Comparison of ENCODE assay signal across 26 cellular contexts in genomic region chr4:56512166-56512565, GRCh38. TPM values are rescaled to one million over a fixed set of nuclear protein-coding genes. Genes with fewer than 3 reads are reported as not detected.
A peak's percentile ranks its signal among the peaks of the same experiment; 100 is the strongest.
DNase-seq lines count a peak whose midpoint lies in the region; ATAC-seq, FAIRE-seq and TF ChIP-seq lines count a peak whose summit lies in the region.
"Had no signal": no experiment of that assay in that cellular context is flagged by ENCODE, and none has a peak within 500 bp of the region (broad histone marks: within the 10 kb centered on the region; RNA-seq: fewer than 3 reads in every experiment).

No MANE protein-coding gene starts in this region.

- DNase-seq in AG10803 (ENCODE audit: low read depth) (peak; percentile 16), IMR-90 (peak; percentile 45), myocyte (ENCODE audit: low read depth) (peak; percentile 28), natural killer cell (no peak), GM19239 (ENCODE audit: insufficient read length, low spot score) (no peak), NCI-H1092 treated with DMSO at 0.1 percent for 48 hours (lab: John Stamatoyannopoulos, UW) (no peak), PC-9 (no peak)
- DNase-seq: activated CD4-positive, alpha-beta T cell treated with anti-CD3 and anti-CD28 coated beads for 36 hours; activated CD8-positive, alpha-beta memory T cell treated with anti-CD3 and anti-CD28 coated beads for 24 hours; activated naive CD4-positive, alpha-beta T cell; activated T-cell treated with anti-CD3 and anti-CD28 coated beads, Interleukin-2, amount 50 U/mL, for 4 hours; KG1; lower lobe of right lung; NCI-H2029; NCI-H446; OCI-M1; right cardiac atrium; SHP77 treated with DMSO at 0.1 percent for 48 hours; stimulated activated CD4-positive, alpha-beta T cell treated with anti-CD3 and anti-CD28 coated beads, Interleukin-15, amount 100 ng/mL, for 24 hours; trophoblast cell had no signal

- H3K9me3 ChIP-seq in IMR-90 (ENCODE audit: control insufficient read depth, insufficient read depth, low read length) (no peaks in the 10 kb centered on the region), PC-9 (ENCODE audit: insufficient read depth, low read depth) (no peaks in the 10 kb centered on the region)
- H3K9me3 ChIP-seq: A549, lower lobe of right lung had no signal

- no peaks in the 10 kb centered on the region for H3K79me1 ChIP-seq in IMR-90 (ENCODE audit: low read depth in 1 of 2, low read length in 2 of 2)

- H3K36me3 Mint-ChIP-seq in natural killer cell, result no peaks in the 10 kb centered on the region
- H3K36me3 Mint-ChIP-seq: CD14-positive monocyte had no signal

- H3K18ac ChIP-seq in IMR-90 (ENCODE audit: low read depth, low read length), result no peak overlapping the region

- no peaks in the 10 kb centered on the region for H3K36me3 ChIP-seq in IMR-90 (ENCODE audit: control insufficient read depth, insufficient read depth, low read length)
- H3K36me3 ChIP-seq in PC-9 (ENCODE audit: low read depth), result no peaks in the 10 kb centered on the region
- H3K36me3 ChIP-seq: cardiac muscle cell, lower lobe of right lung had no signal

- H3K4me2 ChIP-seq in IMR-90 (ENCODE audit: low read depth, low read length), result no peak overlapping the region
- H3K4me2 ChIP-seq in PC-9, result no peak overlapping the region
- H3K4me2 ChIP-seq: A549 had no signal

- H3K27ac Mint-ChIP-seq in natural killer cell, result no peak overlapping the region
- H3K27ac Mint-ChIP-seq: activated CD4-positive, alpha-beta T cell treated with anti-CD3 and anti-CD28 coated beads for 36 hours; CD14-positive monocyte had no signal

- no peak overlapping the region for H2AK5ac ChIP-seq in IMR-90 (ENCODE audit: low read depth, low read length)

- POLR2A ChIA-PET in IMR-90 (lab: Charles Lee; ENCODE audit: unreplicated experiment), result no interaction called here
- POLR2A ChIA-PET in PC-9 (lab: Charles Lee; ENCODE audit: unreplicated experiment), result interaction anchor here (0.6 kb wide), 1 partner anchor 61 kb away, joined by 3 read pairs; no protein-coding TSS in a partner anchor

- H3K9ac ChIP-seq in IMR-90 (ENCODE audit: low read depth, low read length), result no peak overlapping the region

- H2AK9ac ChIP-seq in IMR-90 (replicated peaks; ENCODE audit: low read depth, low read length, poor library complexity), result no peak overlapping the region

- intact Hi-C loops in IMR-90 (cut with micrococcal nuclease) (no loop called here), natural killer cell (cut with micrococcal nuclease) (no loop called here), PC-9 (cut with micrococcal nuclease; ENCODE audit: unreplicated experiment) (no loop called here)

- TF ChIP-seq POLR2A in IMR-90 (IDR thresholded peaks at IDR 0.05; ENCODE audit: low read depth, low read length), result no peak

- H3K9me1 ChIP-seq in IMR-90 (ENCODE audit: insufficient read depth, low read length), result no peaks in the 10 kb centered on the region

- no peaks in the 10 kb centered on the region for H3K9me3 Mint-ChIP-seq in natural killer cell
- H3K9me3 Mint-ChIP-seq: activated T-cell treated with anti-CD3 and anti-CD28 coated beads, Interleukin-2, amount 50 U/mL, for 4 hours had no signal

- no peaks in the 10 kb centered on the region for H3K9me2 ChIP-seq in PC-9 (ENCODE audit: insufficient read depth)

- H2BK120ac ChIP-seq in IMR-90 (ENCODE audit: low read depth, low read length), result no peak overlapping the region

- dilution Hi-C loops in IMR-90 (cut with HindIII; ENCODE audit: low sequenced_read_pairs, unreplicated experiment), result no loop called here

- no peak overlapping the region for H3K27ac ChIP-seq in IMR-90 (ENCODE audit: insufficient read depth, low read length)
- no peak overlapping the region for H3K27ac ChIP-seq in PC-9
- H3K27ac ChIP-seq: A549, lower lobe of right lung had no signal

- H3K4me3 ChIP-seq in AG10803 (ENCODE audit: low read length), result no peak overlapping the region
- no peak overlapping the region for H3K4me3 ChIP-seq in IMR-90 (ENCODE audit: insufficient read depth, low read depth, low read length)
- H3K4me3 ChIP-seq in PC-9, result no peak overlapping the region
- H3K4me3 ChIP-seq: A549, cardiac muscle cell, lower lobe of right lung had no signal

- no peak for FAIRE-seq in GM19239 (lab: Jason Lieb, UNC)
- FAIRE-seq: A549, frontal cortex, TTC549 had no signal

- H2BK20ac ChIP-seq in IMR-90 (ENCODE audit: low read depth, low read length), result no peak overlapping the region

- H4K5ac ChIP-seq in IMR-90 (ENCODE audit: low read depth, low read length), result no peak overlapping the region

- H3K14ac ChIP-seq in IMR-90 (replicated peaks; ENCODE audit: low read depth, low read length), result no peak overlapping the region

- no peak overlapping the region for H4K8ac ChIP-seq in IMR-90 (ENCODE audit: low read depth in 2 of 2, low read length in 2 of 2)

- peaks cover 5% of the 10 kb centered on the region in 2 donors for H3K4me1 Mint-ChIP-seq in natural killer cell
- H3K4me1 Mint-ChIP-seq: activated CD4-positive, alpha-beta T cell treated with anti-CD3 and anti-CD28 coated beads for 36 hours had no signal

- H4K20me1 ChIP-seq in IMR-90 (ENCODE audit: insufficient read depth, low read length) (no peaks in the 10 kb centered on the region), PC-9 (ENCODE audit: insufficient read depth) (no peaks in the 10 kb centered on the region)

- no peaks in the 10 kb centered on the region for H3F3A ChIP-seq in PC-9 (ENCODE audit: insufficient read depth, low read depth)

- BruUV-seq in IMR-90 (replicated peaks; lab: Mats Ljungman, UMichigan), result no TSS peak
- BruUV-seq in PC-9 (replicated peaks; lab: Mats Ljungman, UMichigan), result no TSS peak

- H2BK15ac ChIP-seq in IMR-90 (ENCODE audit: low read depth, low read length), result no peak overlapping the region

- no peak for TF ChIP-seq RAD21 in IMR-90 (IDR thresholded peaks at IDR 0.05; ENCODE audit: low read length)

- H3K23ac ChIP-seq in IMR-90 (ENCODE audit: low read depth, low read length), result no peak overlapping the region

- no CpG with 5 or more reads among the region's 1 CpG for WGBS in IMR-90 (ENCODE audit: extremely low coverage in 2 of 2, insufficient read length in 1 of 2), 2 experiments

- in situ Hi-C loops in IMR-90 (cut with MboI; ENCODE audit: low sequenced_read_pairs), result no loop called here

- ATAC-seq in IMR-90 (ENCODE audit: low read depth), result peak; percentile 76
- peak; percentile 81 for ATAC-seq in esophagus mucosa
- no peak for ATAC-seq in natural killer cell
- ATAC-seq: A549; activated CD4-positive, alpha-beta T cell treated with anti-CD3 and anti-CD28 coated beads for 36 hours; activated T-cell treated with anti-CD3 and anti-CD28 coated beads, Interleukin-2, amount 50 U/mL, for 4 hours; lower lobe of right lung; right cardiac atrium had no signal

- H3K4ac ChIP-seq in IMR-90 (ENCODE audit: low read depth, low read length), result no peak overlapping the region

- H2BK5ac ChIP-seq in IMR-90 (ENCODE audit: low read depth, low read length, poor library complexity, severe bottlenecking), result no peak overlapping the region

- H3K79me2 ChIP-seq in PC-9 (ENCODE audit: low read depth), result no peaks in the 10 kb centered on the region

- H3K27me3 Mint-ChIP-seq in natural killer cell (ENCODE audit: low read depth in 2 of 2), result peaks cover 7 to 9% of the 10 kb centered on the region in 2 donors

- no peak overlapping the region for H3K4me3 Mint-ChIP-seq in natural killer cell
- H3K4me3 Mint-ChIP-seq: activated CD4-positive, alpha-beta T cell treated with anti-CD3 and anti-CD28 coated beads for 36 hours; activated T-cell treated with anti-CD3 and anti-CD28 coated beads, Interleukin-2, amount 50 U/mL, for 4 hours; CD14-positive monocyte had no signal

- no peak for TF ChIP-seq CTCF in AG10803 (conservative IDR thresholded peaks at IDR 0.05; ENCODE audit: low read length)
- no peak for TF ChIP-seq CTCF in IMR-90 (conservative IDR thresholded peaks at IDR 0.05; ENCODE audit: low read depth, low read length)
- no peak for TF ChIP-seq CTCF in natural killer cell (IDR thresholded peaks at IDR 0.05)
- TF ChIP-seq CTCF in PC-9 (conservative IDR thresholded peaks at IDR 0.05), result no peak

- no peaks in the 10 kb centered on the region for H3K4me1 ChIP-seq in IMR-90 (ENCODE audit: control insufficient read depth, insufficient read depth, low read length)
- no peaks in the 10 kb centered on the region for H3K4me1 ChIP-seq in PC-9 (replicated peaks; ENCODE audit: insufficient read depth)
- H3K4me1 ChIP-seq: A549, lower lobe of right lung had no signal

- CTCF ChIA-PET in IMR-90 (lab: Yijun Ruan, JAX) (no interaction called here), PC-9 (lab: Charles Lee) (no interaction called here)

- H2AFZ ChIP-seq in IMR-90 (replicated peaks; ENCODE audit: low read length, poor library complexity) (no peak overlapping the region), PC-9 (no peak overlapping the region)

- no peak overlapping the region for H3K56ac ChIP-seq in IMR-90 (ENCODE audit: extremely low read depth, insufficient read depth, low read length)

- H3K27me3 ChIP-seq in IMR-90 (ENCODE audit: control insufficient read depth, insufficient read depth, low read length), result no peaks in the 10 kb centered on the region
- H3K27me3 ChIP-seq in PC-9 (ENCODE audit: insufficient read depth, low read depth), result no peaks in the 10 kb centered on the region
- H3K27me3 ChIP-seq: cardiac muscle cell had no signal

- H4K91ac ChIP-seq in IMR-90 (ENCODE audit: insufficient read depth, low read depth, low read length), result no peak overlapping the region

TF ChIP-seq in IMR-90, 13 proteins besides CTCF, POLR2A, EP300 and RAD21 (continues in another document):
- no peak for TF ChIP-seq MAZ (IDR thresholded peaks at IDR 0.05; ENCODE audit: borderline replicate concordance, low read depth, low read length)
- TF ChIP-seq CHD1 (IDR thresholded peaks at IDR 0.05; ENCODE audit: low read depth, low read length), result no peak
- TF ChIP-seq CEBPB (IDR thresholded peaks at IDR 0.05; ENCODE audit: low read depth, low read length), result no peak
- no peak for TF ChIP-seq RCOR1 (IDR thresholded peaks at IDR 0.05; ENCODE audit: insufficient replicate concordance, low read length)
- no peak for TF ChIP-seq SMC3 (IDR thresholded peaks at IDR 0.05; ENCODE audit: low read depth, low read length)

RNA-seq across cellular contexts. Expression of gene ARL9, which starts 6.6 kb away (rescaled TPM):
- total RNA-seq in IMR-90 (2012; rRNA removed) (0.18 and 0.28 TPM in 2 replicates), esophagus mucosa (0.24 TPM), myocyte (not detected in 2 replicates), natural killer cell (under 1 TPM in 2 of 3 donors, not detected in 1; 0.27 to 0.49 TPM), PC-9 (2021) (not detected in 2 replicates)
- 0.49 and 0.51 TPM in 2 replicates for polyA plus RNA-seq in IMR-90 (2012; rRNA removed)
- 0.30 and 0.77 TPM in 2 replicates for polyA plus RNA-seq in IMR-90 (2012; cell fraction: cytosol; rRNA removed)
- 0.03 and 0.44 TPM in 2 replicates for polyA plus RNA-seq in IMR-90 (2012; cell fraction: nucleus; rRNA removed; ENCODE audit: low replicate concordance)
- polyA plus RNA-seq in myocyte (2012), result 0.05 TPM
- total RNA-seq: lower lobe of right lung, right cardiac atrium had no signal
- polyA plus RNA-seq: CD14-positive monocyte had no signal

RNA-seq across cellular contexts. Expression of gene SRP72, which starts 44.7 kb away (rescaled TPM):
- total RNA-seq in IMR-90 (2012; rRNA removed), result 123 and 197 TPM in 2 replicates
- 72.7 and 73.8 TPM in 2 replicates for polyA plus RNA-seq in IMR-90 (2012; rRNA removed)
- polyA plus RNA-seq in IMR-90 (2012; cell fraction: cytosol; rRNA removed), result 16.4 and 27.1 TPM in 2 replicates
- polyA plus RNA-seq in IMR-90 (2012; cell fraction: nucleus; rRNA removed; ENCODE audit: low replicate concordance), result 18.5 and 94.6 TPM in 2 replicates
- total RNA-seq in esophagus mucosa, result 85.2 TPM
- total RNA-seq in myocyte, result 52.3 and 68.5 TPM in 2 replicates
- 55.8 TPM for polyA plus RNA-seq in myocyte (2012)
- 100 to 1,000 TPM; 102 to 131 (median 120) TPM for total RNA-seq in natural killer cell
- total RNA-seq in PC-9 (2021), result 72.8 and 92.4 TPM in 2 replicates

Comparison
In these comparisons a context has a peak if more than half of its experiments do, and no peak if none do; other contexts are left out.
1. DNase-seq: peak in AG10803 (single experiment), IMR-90 (single experiment) and myocyte (single experiment); none in natural killer cell (single experiment), GM19239 (single experiment), NCI-H1092 treated with DMSO at 0.1 percent for 48 hours (single experiment) and PC-9 (0 of 2).
2. ATAC-seq: peak in IMR-90 (single experiment) and esophagus mucosa (single experiment); none in natural killer cell (0 of 3).